Comparison of ENCODE assay signal across 3 cellular contexts in the genomic region with DNA sequence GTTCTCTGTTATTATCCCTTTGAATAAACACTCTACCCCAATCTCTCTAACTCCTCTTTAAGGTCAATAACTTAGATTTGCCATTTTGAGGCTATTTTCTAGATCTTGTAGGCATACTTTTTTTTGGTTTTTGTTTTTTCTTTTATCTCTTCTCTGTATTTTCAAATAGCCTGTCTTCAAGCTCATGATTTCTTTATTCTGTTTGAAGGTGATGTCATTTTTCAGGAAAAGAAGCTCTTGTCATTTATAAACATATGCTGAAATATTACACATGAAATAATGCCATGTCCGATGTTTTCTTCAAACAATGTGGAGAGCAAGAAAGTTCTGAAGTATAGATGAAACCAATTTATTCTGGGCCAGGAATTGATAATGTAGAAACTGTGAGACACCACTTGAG.
TF ChIP-seq lines count a peak whose summit lies in the region.

No MANE protein-coding gene starts in this region.

TF ChIP-seq in HepG2, 621 proteins besides CTCF, POLR2A, EP300 and RAD21:
- peak; percentile 62 for TF ChIP-seq ATF7 (IDR thresholded peaks at IDR 0.05)
- no peak for TF ChIP-seq ATF7 (CRISPR knock-in tag; IDR thresholded peaks at IDR 0.05)
- TF ChIP-seq SIN3A (IDR thresholded peaks at IDR 0.05; ENCODE audit: borderline replicate concordance, low read depth, low read length) = no peak

TF ChIP-seq in A549, 52 proteins besides CTCF, POLR2A, EP300 and RAD21:
- TF ChIP-seq, protein P1, sequence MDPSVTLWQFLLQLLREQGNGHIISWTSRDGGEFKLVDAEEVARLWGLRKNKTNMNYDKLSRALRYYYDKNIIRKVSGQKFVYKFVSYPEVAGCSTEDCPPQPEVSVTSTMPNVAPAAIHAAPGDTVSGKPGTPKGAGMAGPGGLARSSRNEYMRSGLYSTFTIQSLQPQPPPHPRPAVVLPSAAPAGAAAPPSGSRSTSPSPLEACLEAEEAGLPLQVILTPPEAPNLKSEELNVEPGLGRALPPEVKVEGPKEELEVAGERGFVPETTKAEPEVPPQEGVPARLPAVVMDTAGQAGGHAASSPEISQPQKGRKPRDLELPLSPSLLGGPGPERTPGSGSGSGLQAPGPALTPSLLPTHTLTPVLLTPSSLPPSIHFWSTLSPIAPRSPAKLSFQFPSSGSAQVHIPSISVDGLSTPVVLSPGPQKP (IDR thresholded peaks at IDR 0.05; ENCODE audit: low read depth, low read length) = no peak
- no peak for TF ChIP-seq MAZ (IDR thresholded peaks at IDR 0.05; ENCODE audit: borderline replicate concordance, low read depth, low read length)
- no peak for TF ChIP-seq HOXA7 (CRISPR knock-in tag; IDR thresholded peaks at IDR 0.05)
- TF ChIP-seq GATA3 (IDR thresholded peaks at IDR 0.05; ENCODE audit: borderline replicate concordance) = no peak
- TF ChIP-seq HOXB13 (CRISPR knock-in tag; IDR thresholded peaks at IDR 0.05; ENCODE audit: low read depth) = no peak
- no peak for TF ChIP-seq NFE2L2 (conservative IDR thresholded peaks at IDR 0.05; ENCODE audit: low read length)
- no peak for TF ChIP-seq CEBPB (IDR thresholded peaks at IDR 0.05)
- TF ChIP-seq CBX8 (IDR thresholded peaks at IDR 0.05) = no peak
- no peak for TF ChIP-seq RFX5 (IDR thresholded peaks at IDR 0.05)
- no peak for TF ChIP-seq SMC3 (IDR thresholded peaks at IDR 0.05)

TF ChIP-seq in HEK293, 187 proteins besides CTCF, POLR2A, EP300 and RAD21:
- TF ChIP-seq, protein P2, sequence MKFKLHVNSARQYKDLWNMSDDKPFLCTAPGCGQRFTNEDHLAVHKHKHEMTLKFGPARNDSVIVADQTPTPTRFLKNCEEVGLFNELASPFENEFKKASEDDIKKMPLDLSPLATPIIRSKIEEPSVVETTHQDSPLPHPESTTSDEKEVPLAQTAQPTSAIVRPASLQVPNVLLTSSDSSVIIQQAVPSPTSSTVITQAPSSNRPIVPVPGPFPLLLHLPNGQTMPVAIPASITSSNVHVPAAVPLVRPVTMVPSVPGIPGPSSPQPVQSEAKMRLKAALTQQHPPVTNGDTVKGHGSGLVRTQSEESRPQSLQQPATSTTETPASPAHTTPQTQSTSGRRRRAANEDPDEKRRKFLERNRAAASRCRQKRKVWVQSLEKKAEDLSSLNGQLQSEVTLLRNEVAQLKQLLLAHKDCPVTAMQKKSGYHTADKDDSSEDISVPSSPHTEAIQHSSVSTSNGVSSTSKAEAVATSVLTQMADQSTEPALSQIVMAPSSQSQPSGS (tag by site-specific recombination; IDR thresholded peaks at IDR 0.05; ENCODE audit: low read depth) = peak; percentile 69
- no peak for TF ChIP-seq ZBTB48 (tag by site-specific recombination; IDR thresholded peaks at IDR 0.05)
